In genomic region chr3:37810788-37811187, GRCh38 we compare ENCODE assay signal across 11 cellular contexts.
"Had no signal": no experiment of that assay in that cellular context is flagged by ENCODE, and none has a peak within 500 bp of the region (broad histone marks: within the 10 kb centered on the region; RNA-seq: fewer than 3 reads in every experiment).

No MANE protein-coding gene starts in this region.

- H3K9me3 ChIP-seq: breast epithelium, right lobe of liver, spleen had no signal

- DNase-seq: activated CD4-positive, alpha-beta T cell treated with anti-CD3 and anti-CD28 coated beads, Interleukin-2, amount 50 U/mL, for 1 hour; activated naive CD4-positive, alpha-beta T cell treated with Interleukin-2 at 50 U/mL for 16 hours; anterior cingulate cortex; dorsolateral prefrontal cortex; kidney; mesendoderm; nephron progenitor cell; right lobe of liver; spleen had no signal

- H3K4me3 ChIP-seq: breast epithelium, dorsolateral prefrontal cortex, hepatocyte, right lobe of liver, spleen had no signal

- H3K27ac ChIP-seq: breast epithelium, right lobe of liver had no signal

- H3K27me3 ChIP-seq: breast epithelium, dorsolateral prefrontal cortex, hepatocyte, right lobe of liver, spleen had no signal

- H3K4me1 ChIP-seq: breast epithelium, right lobe of liver had no signal

- H3K36me3 ChIP-seq: breast epithelium, right lobe of liver had no signal
